24 cellular contexts compared by ENCODE assay signal in genomic region chr15:27541581-27541980, GRCh38.
"Had no signal": no experiment of that assay in that cellular context is flagged by ENCODE, and none has a peak within 500 bp of the region (broad histone marks: within the 10 kb centered on the region; RNA-seq: fewer than 3 reads in every experiment).

No MANE protein-coding gene starts in this region.

- H3K9me3 ChIP-seq: left ventricle myocardium inferior, ovary, right atrium auricular region, right lobe of liver had no signal

- H3K36me3 ChIP-seq: heart right ventricle, left ventricle myocardium inferior, ovary, right atrium auricular region, right lobe of liver, tibial nerve had no signal

- H3K4me3 ChIP-seq: heart right ventricle, hepatocyte, left ventricle myocardium inferior, lung, mucosa of descending colon, ovary, right atrium auricular region, right lobe of liver, smooth muscle cell, tibial nerve had no signal

- DNase-seq: heart right ventricle; islet precursor cell; left ventricle myocardium inferior; mesendoderm; midbrain; mucosa of descending colon; naive thymus-derived CD4-positive, alpha-beta T cell; ovary; right lobe of liver; stimulated activated CD4-positive, alpha-beta T cell treated with anti-CD3 and anti-CD28 coated beads, Interleukin-1b, Interleukin-23, amount 100 ng/mL, for 48 hours; stimulated activated CD4-positive, alpha-beta T cell treated with anti-CD3 and anti-CD28 coated beads, Interleukin-2, amount 100 ng/mL, for 48 hours; stimulated activated CD4-positive, alpha-beta T cell treated with anti-CD3 and anti-CD28 coated beads, Interleukin-4, amount 100 ng/mL, for 4 hours; stimulated activated CD8-positive, alpha-beta memory T cell treated with anti-CD3 and anti-CD28 coated beads, Interleukin-4, amount 100 ng/mL, for 48 hours; stimulated activated naive B cell treated with anti-CD40 and anti-IgM and Interleukin-4, amounts not matched to agents 10 μg/mL and 1 μg/mL and 100 μg/mL, for 72 hours; substantia nigra had no signal

- H3K4me3 Mint-ChIP-seq: naive thymus-derived CD4-positive, alpha-beta T cell; natural killer cell treated with Interleukin-12 subunit alpha and Interleukin-12 subunit beta and Interleukin-15 and Interleukin-18, amount 100 ng/mL, for 72 hours; stimulated activated naive B cell treated with anti-CD40 and anti-IgM and Interleukin-4, amounts not matched to agents 10 μg/mL and 1 μg/mL and 100 μg/mL, for 72 hours; stimulated activated naive CD8-positive, alpha-beta T cell treated with anti-CD3 and anti-CD28 coated beads, Interleukin-15, Interleukin-2, amounts not matched to agents 100 ng/mL and 50 ng/mL, for 24 hours; type B pancreatic cell had no signal

- H3K27me3 Mint-ChIP-seq: naive thymus-derived CD4-positive, alpha-beta T cell; natural killer cell treated with Interleukin-12 subunit alpha and Interleukin-12 subunit beta and Interleukin-15 and Interleukin-18, amount 100 ng/mL, for 72 hours; progenitor cell of endocrine pancreas; stimulated activated naive B cell treated with anti-CD40 and anti-IgM and Interleukin-4, amounts not matched to agents 10 μg/mL and 1 μg/mL and 100 μg/mL, for 72 hours; stimulated activated naive CD8-positive, alpha-beta T cell treated with anti-CD3 and anti-CD28 coated beads, Interleukin-15, Interleukin-2, amounts not matched to agents 100 ng/mL and 50 ng/mL, for 24 hours had no signal

- H3K27ac Mint-ChIP-seq: naive thymus-derived CD4-positive, alpha-beta T cell; natural killer cell treated with Interleukin-12 subunit alpha and Interleukin-12 subunit beta and Interleukin-15 and Interleukin-18, amount 100 ng/mL, for 72 hours; progenitor cell of endocrine pancreas; stimulated activated naive B cell treated with anti-CD40 and anti-IgM and Interleukin-4, amounts not matched to agents 10 μg/mL and 1 μg/mL and 100 μg/mL, for 72 hours; stimulated activated naive CD8-positive, alpha-beta T cell treated with anti-CD3 and anti-CD28 coated beads, Interleukin-15, Interleukin-2, amounts not matched to agents 100 ng/mL and 50 ng/mL, for 24 hours; type B pancreatic cell had no signal

- H3K27ac ChIP-seq: heart right ventricle, hepatocyte, left ventricle myocardium inferior, ovary, right atrium auricular region, right lobe of liver, tibial nerve had no signal

- H3K4me1 ChIP-seq: heart right ventricle, left ventricle myocardium inferior, right atrium auricular region, right lobe of liver, tibial nerve had no signal

- H3K27me3 ChIP-seq: heart right ventricle, hepatocyte, ovary, right atrium auricular region, right lobe of liver, tibial nerve had no signal

- ATAC-seq: heart right ventricle; mucosa of descending colon; naive thymus-derived CD4-positive, alpha-beta T cell; natural killer cell treated with Interleukin-12 subunit alpha and Interleukin-12 subunit beta and Interleukin-15 and Interleukin-18, amount 100 ng/mL, for 72 hours; right lobe of liver; stimulated activated naive B cell treated with anti-CD40 and anti-IgM and Interleukin-4, amounts not matched to agents 10 μg/mL and 1 μg/mL and 100 μg/mL, for 72 hours had no signal

- H3K4me1 Mint-ChIP-seq: stimulated activated naive B cell treated with anti-CD40 and anti-IgM and Interleukin-4, amounts not matched to agents 10 μg/mL and 1 μg/mL and 100 μg/mL, for 72 hours had no signal

- H3K9me3 Mint-ChIP-seq: type B pancreatic cell had no signal

- H3K36me3 Mint-ChIP-seq: natural killer cell treated with Interleukin-12 subunit alpha and Interleukin-12 subunit beta and Interleukin-15 and Interleukin-18, amount 100 ng/mL, for 72 hours; stimulated activated naive B cell treated with anti-CD40 and anti-IgM and Interleukin-4, amounts not matched to agents 10 μg/mL and 1 μg/mL and 100 μg/mL, for 72 hours; type B pancreatic cell had no signal
